ENCODE assay signal across 8 cellular contexts in genomic region chr19:4669723-4670480, GRCh38. TPM values are rescaled to one million over a fixed set of nuclear protein-coding genes. Genes with fewer than 3 reads are reported as not detected.
DNase-seq lines count a peak whose midpoint lies in the region; ATAC-seq, FAIRE-seq and TF ChIP-seq lines count a peak whose summit lies in the region.

MYDGF (minus strand) TSS chr19:4670342; CDS start chr19:4670334, 8 bp downstream.

- H2AK5ac ChIP-seq in H1 (ENCODE audit: low read depth, low read length) (no peak within 1 kb of the TSS), mesendoderm (ENCODE audit: low read length) (no peak within 1 kb of the TSS)

- peak within 1 kb of the TSS; percentile 100 for H2AFZ ChIP-seq in H1 (ENCODE audit: low read length)

- peak; percentile 95 for DNase-seq in CD1c-positive myeloid dendritic cell (ENCODE audit: extremely low spot score)
- DNase-seq in NOMO-1 treated with dmso at 0.1 percent for 144 hours (lab: John Stamatoyannopoulos, UW; ENCODE audit: unreplicated experiment), result peak; percentile 64
- peak; percentile 79 to 86 for DNase-seq in activated CD8-positive, alpha-beta memory T cell treated with anti-CD3 and anti-CD28 coated beads for 4 hours (ENCODE audit: low read depth in 2 of 2)
- peak; percentile 78 to 93 for DNase-seq in H1 (ENCODE audit: low read depth in 1 of 2, low spot score in 2 of 2)
- peak; percentile 93 for DNase-seq in mesendoderm
- peak; percentile 92 for DNase-seq in stimulated activated CD8-positive, alpha-beta memory T cell treated with anti-CD3 and anti-CD28 coated beads, Interleukin-12 subunit alpha, Interleukin-12 subunit beta, amount 100 ng/mL, for 24 hours (ENCODE audit: extremely low read depth)

- WGBS in H1 (ENCODE audit: extremely low coverage in 1 of 2, insufficient coverage in 1 of 2, insufficient read length in 1 of 2, insufficient replicate concordance in 2 of 2, low coverage in 1 of 2, low lambda C conversion rate in 2 of 2, missing lambda C conversion rate in 1 of 2), 2 experiments, result 2% methylated on average over 48 of the region's 75 CpGs; no CpG with 5 or more reads in 1 of the 2 experiments
- WGBS in mesendoderm (ENCODE audit: extremely low coverage, insufficient coverage, low lambda C conversion rate), result no CpG with 5 or more reads among the region's 75 CpGs

- H3K9ac ChIP-seq in HUES48 (ENCODE audit: low read depth, low read length) (peak within 1 kb of the TSS; percentile 69; the same call in 1 of the 2 replicates), H1 (replicated peaks in 1 of 4; ENCODE audit: extremely low read depth in 1 of 4, low read depth in 3 of 4, low read length in 3 of 4) (peak within 1 kb of the TSS; percentile 49 to 91 (median 73); a peak in 6 of 7 replicates), mesendoderm (ENCODE audit: low read length) (peak within 1 kb of the TSS; percentile 93)

- TF ChIP-seq CTCF in H1 (IDR thresholded peaks at IDR 0.05; ENCODE audit: control extremely low read depth in 1 of 3, insufficient read depth in 1 of 3, low read depth in 1 of 3, low read length in 3 of 3), result no peak

- H2BK120ac ChIP-seq in H1 (replicated peaks; ENCODE audit: low read depth, low read length) (no peak within 1 kb of the TSS), mesendoderm (ENCODE audit: low read depth, low read length) (no peak within 1 kb of the TSS)

- H3K27ac ChIP-seq in HUES48 (ENCODE audit: low read depth, low read length) (peak within 1 kb of the TSS; percentile 71), H1 (ENCODE audit: low read depth, low read length) (no peak within 1 kb of the TSS; the same call in 1 of the 2 replicates), mesendoderm (ENCODE audit: low read depth, low read length) (peak within 1 kb of the TSS; percentile 70)

- H3K4ac ChIP-seq in H1 (replicated peaks; ENCODE audit: insufficient read length, low read depth, low read length) (no peak within 1 kb of the TSS), mesendoderm (ENCODE audit: low read depth, low read length) (no peak within 1 kb of the TSS)

- peaks cover 0 to 1% of the 10 kb centered on the region in 2 experiments for H4K20me1 ChIP-seq in H1 (replicated peaks in 1 of 2; ENCODE audit: control insufficient read depth in 1 of 2, insufficient read depth in 2 of 2, low read length in 2 of 2)

- H3K18ac ChIP-seq in H1 (ENCODE audit: extremely low read depth, low read length), result peak within 1 kb of the TSS; percentile 83
- peak within 1 kb of the TSS; percentile 18 for H3K18ac ChIP-seq in mesendoderm (ENCODE audit: low read length)

- H3K36me3 ChIP-seq in HUES48 (ENCODE audit: control insufficient read depth, insufficient read depth, low read length) (peaks cover 19% of the 10 kb centered on the region), H1 (ENCODE audit: control insufficient read depth in 2 of 4, insufficient read depth in 4 of 4, low read length in 3 of 4) (peaks cover 0 to 9% (median 3%) of the 10 kb centered on the region in 4 experiments; a peak in 4 of 8 replicates), mesendoderm (ENCODE audit: control insufficient read depth, insufficient read depth, low read length) (no peaks in the 10 kb centered on the region)

- no peak for TF ChIP-seq RAD21 in H1 (IDR thresholded peaks at IDR 0.05 in 1 of 2, conservative IDR thresholded peaks at IDR 0.05 in 1 of 2; ENCODE audit: low read depth in 2 of 2, low read length in 2 of 2)

- H3K4me2 ChIP-seq in H1 (ENCODE audit: insufficient read depth in 1 of 2, low read depth in 2 of 2, low read length in 2 of 2), result peak within 1 kb of the TSS; percentile 68 to 86
- H3K4me2 ChIP-seq in mesendoderm (ENCODE audit: low read length), result peak within 1 kb of the TSS; percentile 88

- H2BK20ac ChIP-seq in H1 (ENCODE audit: low read length), result no peak within 1 kb of the TSS

- 0 out of 2 replicates have a peak, but pooled peaks cover 2% of the 10 kb centered on the region for H3K23me2 ChIP-seq in H1 (ENCODE audit: low read depth, low read length)

- no peak within 1 kb of the TSS for H4K91ac ChIP-seq in H1 (replicated peaks; ENCODE audit: insufficient read length, low read length)

- H3K23ac ChIP-seq in H1 (ENCODE audit: insufficient read length) (no peak within 1 kb of the TSS), mesendoderm (ENCODE audit: low read length) (no peak within 1 kb of the TSS)

- CTCF ChIA-PET in H1 (lab: Charles Lee; ENCODE audit: partially characterized antibody), result interaction anchor here (1.2 kb wide), 1 partner anchor 10 kb away, joined by 3 read pairs; no protein-coding TSS in a partner anchor

- no peak within 1 kb of the TSS for H2BK12ac ChIP-seq in H1 (ENCODE audit: low read depth, low read length)

- peak in 1 of 2 experiments; percentile 71; a peak in 2 of 3 replicates for TF ChIP-seq POLR2A in H1 (IDR thresholded peaks at IDR 0.05; ENCODE audit: control extremely low read depth in 1 of 2, low read depth in 2 of 2, low read length in 2 of 2)

- H4K5ac ChIP-seq in H1 (ENCODE audit: insufficient read length, low read depth, low read length) (peak within 1 kb of the TSS; percentile 86), mesendoderm (ENCODE audit: low read length) (peak within 1 kb of the TSS; percentile 47)

- peak within 1 kb of the TSS; percentile 71 for H2BK5ac ChIP-seq in H1 (ENCODE audit: low read depth, low read length)
- H2BK5ac ChIP-seq in mesendoderm (ENCODE audit: low read length), result no peak within 1 kb of the TSS

- H3K4me3 ChIP-seq in HUES48 (ENCODE audit: low read depth, low read length), result peak within 1 kb of the TSS; percentile 73
- H3K4me3 ChIP-seq in H1 (ENCODE audit: extremely low read depth in 1 of 4, insufficient read depth in 2 of 4, low read depth in 3 of 4, low read length in 4 of 4), result peak within 1 kb of the TSS; percentile 71 to 96 (median 78)
- H3K4me3 ChIP-seq in mesendoderm (ENCODE audit: low read length), result peak within 1 kb of the TSS; percentile 87

- POLR2A ChIA-PET in H1 (lab: Charles Lee; ENCODE audit: partially characterized antibody), result interaction anchor here (1.2 to 1.8 kb wide), 2 partner anchors 10 to 18 kb away, joined by 3 to 5 read pairs; no protein-coding TSS in a partner anchor

- no peaks in the 10 kb centered on the region for H3K27me3 ChIP-seq in HUES48 (ENCODE audit: control insufficient read depth, insufficient read depth, low read length)
- no peaks in the 10 kb centered on the region; a peak in 1 of 7 replicates for H3K27me3 ChIP-seq in H1 (replicated peaks in 1 of 4; ENCODE audit: control insufficient read depth in 3 of 4, extremely low read depth in 1 of 4, insufficient read depth in 3 of 4, low read length in 3 of 4)
- no peaks in the 10 kb centered on the region for H3K27me3 ChIP-seq in mesendoderm (ENCODE audit: insufficient read depth, low read length, poor library complexity)

- peak; percentile 81 for ATAC-seq in GM19467 (IDR thresholded peaks at IDR 0.05; ENCODE audit: unreplicated experiment)

- H3K79me1 ChIP-seq in H1 (ENCODE audit: low read depth, low read length) (no peaks in the 10 kb centered on the region), mesendoderm (ENCODE audit: low read length) (peaks cover 3% of the 10 kb centered on the region)

- no peaks in the 10 kb centered on the region for H3K9me3 ChIP-seq in HUES48 (ENCODE audit: control insufficient read depth, insufficient read depth, low read length)
- H3K9me3 ChIP-seq in H1 (ENCODE audit: insufficient read depth in 2 of 2, low read depth in 1 of 2, low read length in 1 of 2), result no peaks in the 10 kb centered on the region

- no peak for TF ChIP-seq EP300 in H1 (IDR thresholded peaks at IDR 0.05; ENCODE audit: borderline replicate concordance in 1 of 2, low read depth in 2 of 2, low read length in 2 of 2)

- H2BK15ac ChIP-seq in H1 (ENCODE audit: low read length) (no peak within 1 kb of the TSS), mesendoderm (replicated peaks; ENCODE audit: low read depth) (no peak within 1 kb of the TSS)

- H3K14ac ChIP-seq in H1 (ENCODE audit: insufficient read length), result no peak within 1 kb of the TSS

- FAIRE-seq in H1 (lab: Jason Lieb, UNC), result no peak

- no peaks in the 10 kb centered on the region; a peak in 1 of 4 replicates for H3K79me2 ChIP-seq in H1 (ENCODE audit: control insufficient read depth in 1 of 2, insufficient read depth in 2 of 2, low read length in 2 of 2)
- peaks cover 4% of the 10 kb centered on the region for H3K79me2 ChIP-seq in mesendoderm (ENCODE audit: control insufficient read depth, insufficient read depth, low read length)

- H3K56ac ChIP-seq in H1 (replicated peaks; ENCODE audit: insufficient read length, low read depth, low read length), result no peak within 1 kb of the TSS
- H3K56ac ChIP-seq in mesendoderm (ENCODE audit: low read length), result peak within 1 kb of the TSS; percentile 97

- no peaks in the 10 kb centered on the region for H3K4me1 ChIP-seq in HUES48 (ENCODE audit: control insufficient read depth, insufficient read depth, low read length)
- H3K4me1 ChIP-seq in H1 (replicated peaks in 1 of 4; ENCODE audit: control insufficient read depth in 3 of 4, insufficient read depth in 4 of 4, low read length in 3 of 4), result peaks cover 0 to 2% (median 0%) of the 10 kb centered on the region in 4 experiments; a peak in 2 of 7 replicates
- no peaks in the 10 kb centered on the region for H3K4me1 ChIP-seq in mesendoderm (ENCODE audit: control insufficient read depth, low read depth, low read length)

- H4K8ac ChIP-seq in H1 (ENCODE audit: extremely low read depth, insufficient read depth, low read length) (peak within 1 kb of the TSS; percentile 91), mesendoderm (ENCODE audit: low read depth, low read length) (no peak within 1 kb of the TSS)

TF ChIP-seq in H1, 55 proteins besides CTCF, POLR2A, EP300 and RAD21 (continues in another document):
- TF ChIP-seq TAF7 (optimal IDR thresholded peaks at IDR 0.05; ENCODE audit: borderline replicate concordance, low read depth, low read length) (peak; percentile 19), NRF1 (IDR thresholded peaks at IDR 0.05; ENCODE audit: low read depth, low read length) (no peak), KDM5A (IDR thresholded peaks at IDR 0.05; ENCODE audit: low read length) (peak; percentile 85), ASH2L (IDR thresholded peaks at IDR 0.05; ENCODE audit: low read length) (peak; percentile 94), JUN (IDR thresholded peaks at IDR 0.05; ENCODE audit: low read depth, low read length) (no peak), TBP (IDR thresholded peaks at IDR 0.05; ENCODE audit: low read depth, low read length) (peak; percentile 73; the same call in 1 of the 2 replicates), CREB1 (IDR thresholded peaks at IDR 0.05) (peak; percentile 74)

RNA-seq across cellular contexts. Expression of gene MYDGF, which starts in this region (rescaled TPM):
- 51.1 and 53.1 TPM in 2 replicates for total RNA-seq in H1 (2021; fragmentation: NEBNext Ultra II Directional; extraction: Animal tissue kit (Norgen Biotek cat#: 25700))
- polyA plus RNA-seq in H1 (2011; rRNA removed), result 40.6 and 81.0 TPM in 2 replicates
- 75.6 TPM for polyA plus RNA-seq in H1 (2011; cell fraction: cytosol; rRNA removed)
- polyA plus RNA-seq in H1 (2011; cell fraction: nucleus; rRNA removed), result 81.2 TPM
- polyA plus RNA-seq in H1 (2012, experiment 1 of 2), result 72.8 to 95.3 TPM (median 83.7 TPM) in 4 replicates
- 107 TPM for polyA plus RNA-seq in H1 (2012, experiment 2 of 2)
- polyA plus RNA-seq in H1 (2013, experiment 1 of 2), result 61.2 TPM
- polyA plus RNA-seq in H1 (2013, experiment 2 of 2), result 68.4 TPM
- 9.9 and 21.7 TPM in 2 replicates for polyA minus RNA-seq in H1 (2011; rRNA and poly(A)+ RNA removed)
- polyA minus RNA-seq in H1 (2011; cell fraction: cytosol; rRNA and poly(A)+ RNA removed), result 28.2 TPM
- 19.1 TPM for polyA minus RNA-seq in H1 (2011; cell fraction: nucleus; rRNA and poly(A)+ RNA removed)
- 52.7 TPM for polyA plus RNA-seq in mesendoderm (2013, experiment 1 of 2)
- polyA plus RNA-seq in mesendoderm (2013, experiment 2 of 2), result 54.8 TPM
